8 cellular contexts compared by ENCODE assay signal in genomic region chr1:151281225-151281968, GRCh38. TPM values are rescaled to one million over a fixed set of nuclear protein-coding genes. Genes with fewer than 3 reads are reported as not detected.
DNase-seq lines count a peak whose midpoint lies in the region; ATAC-seq and TF ChIP-seq lines count a peak whose summit lies in the region.

No MANE protein-coding gene starts in this region.

- H4K20me1 ChIP-seq in smooth muscle cell (ENCODE audit: low read depth), result peaks cover 32% of the 10 kb centered on the region

- H3K27ac Mint-ChIP-seq in WTC11, result peak overlapping the region; percentile 100

- peaks cover 15% of the 10 kb centered on the region for H3K36me3 Mint-ChIP-seq in WTC11

- no peaks in the 10 kb centered on the region for H3K9me3 ChIP-seq in smooth muscle cell (replicated peaks; ENCODE audit: low read depth)

- peaks cover 15% of the 10 kb centered on the region for H3K4me1 Mint-ChIP-seq in WTC11

- peaks cover 4% of the 10 kb centered on the region; the same call in 1 of the 2 replicates for H3K27me3 Mint-ChIP-seq in WTC11 (ENCODE audit: low read depth)

- H3K4me3 ChIP-seq in cardiac fibroblast (replicated peaks in 1 of 2; ENCODE audit: low read depth in 2 of 2, low read length in 2 of 2) (peak overlapping the region; percentile 84 to 90), smooth muscle cell (peak overlapping the region; percentile 84)

- peaks cover 13% of the 10 kb centered on the region for H3K4me1 ChIP-seq in smooth muscle cell (ENCODE audit: low read depth)

- H3K36me3 ChIP-seq in smooth muscle cell (ENCODE audit: low read depth), result no peaks in the 10 kb centered on the region

- H3K9ac ChIP-seq in smooth muscle cell (ENCODE audit: low read depth), result peak overlapping the region; percentile 89

- H2AFZ ChIP-seq in smooth muscle cell (ENCODE audit: low read depth), result no peak overlapping the region

- 1% methylated on average over 47 of the region's 48 CpGs for WGBS in smooth muscle cell (ENCODE audit: low lambda C conversion rate)

- no peaks in the 10 kb centered on the region for H3K27me3 ChIP-seq in smooth muscle cell (ENCODE audit: low read depth)

- no peaks in the 10 kb centered on the region for H3K9me3 Mint-ChIP-seq in WTC11

- peak; percentile 98 for DNase-seq in ACHN
- peak; percentile 97 for DNase-seq in NCI-H2227 treated with DMSO at 0.1 percent for 48 hours (lab: John Stamatoyannopoulos, UW)
- DNase-seq in WTC11 (ENCODE audit: low spot score), result peak; percentile 96
- peak; percentile 99 for DNase-seq in cardiac fibroblast (ENCODE audit: low read depth in 2 of 2)
- DNase-seq in iPS-NIHi7 (ENCODE audit: extremely low spot score), result peak; percentile 95
- peak; percentile 96 for DNase-seq in smooth muscle cell (lab: John Stamatoyannopoulos, UW; ENCODE audit: unreplicated experiment)

- peaks cover 22% of the 10 kb centered on the region for H3K79me2 ChIP-seq in smooth muscle cell (ENCODE audit: low read depth)

- ATAC-seq in GM18907 (IDR thresholded peaks at IDR 0.05; ENCODE audit: unreplicated experiment) (peak; percentile 35), HG03159 (IDR thresholded peaks at IDR 0.05; ENCODE audit: unreplicated experiment) (peak; percentile 33), WTC11 (peak; percentile 36)

- peak; percentile 38; the same call in 1 of the 2 replicates for TF ChIP-seq CTCF in WTC11 (IDR thresholded peaks at IDR 0.05)
- TF ChIP-seq CTCF in cardiac fibroblast (IDR thresholded peaks at IDR 0.05; ENCODE audit: low read depth, low read length), result peak; percentile 16
- TF ChIP-seq CTCF in smooth muscle cell (IDR thresholded peaks at IDR 0.05; ENCODE audit: borderline replicate concordance, insufficient read depth, poor library complexity, severe bottlenecking), result peak; percentile 4

- peak overlapping the region; percentile 93 for H3K27ac ChIP-seq in smooth muscle cell (ENCODE audit: low read depth)

- in situ Hi-C loops in ACHN (cut with HindIII; ENCODE audit: low pct_ligation_motif_present, low pct_unique_long_range_greater_than_20kb, low sequenced_read_pairs), result no loop called here

- CTCF ChIA-PET in WTC11 (lab: Charles Lee), result interaction anchor here (0.5 to 2.0 kb wide), 18 partner anchors 16 to 312 kb away, joined by 3 to 15 read pairs (median 3); partner anchors contain the start of genes PI4KB, PSMD4, TNFAIP8L2 and VPS72

- H3K4me2 ChIP-seq in smooth muscle cell, result peak overlapping the region; percentile 79

- no peaks in the 10 kb centered on the region for H3F3A ChIP-seq in smooth muscle cell (ENCODE audit: low read depth)

- POLR2A ChIA-PET in WTC11 (lab: Charles Lee), result interaction anchor here (0.6 to 2.9 kb wide), 21 partner anchors 9 to 182 kb away, joined by 3 to 23 read pairs (median 4); partner anchors contain the start of genes PI4KB, PSMB4, PSMD4 and VPS72

- H3K4me3 Mint-ChIP-seq in WTC11, result peak overlapping the region; percentile 96

TF ChIP-seq in WTC11, 78 proteins besides CTCF, POLR2A, EP300 and RAD21 (continues in another document):
- TF ChIP-seq ZNF423 (CRISPR knock-in tag; IDR thresholded peaks at IDR 0.05) (no peak), JUN (CRISPR knock-in tag; IDR thresholded peaks at IDR 0.05) (0 out of 2 replicates have a peak, but pooled peaks have one; percentile 39), AR (CRISPR knock-in tag; IDR thresholded peaks at IDR 0.05) (0 out of 2 replicates have a peak, but pooled peaks have one; percentile 7), ZBTB43 (CRISPR knock-in tag; IDR thresholded peaks at IDR 0.05) (peak; percentile 80; the same call in 1 of the 2 replicates), E2F4 (CRISPR knock-in tag; IDR thresholded peaks at IDR 0.05; ENCODE audit: borderline replicate concordance, low read depth) (peak; percentile 70; the same call in 1 of the 2 replicates), GABPB1 (CRISPR knock-in tag; IDR thresholded peaks at IDR 0.05) (peak; percentile 90), TEAD1 (CRISPR knock-in tag; IDR thresholded peaks at IDR 0.05) (0 out of 2 replicates have a peak, but pooled peaks have one; percentile 50), SP1 (CRISPR knock-in tag; conservative IDR thresholded peaks at IDR 0.05) (peak; percentile 97), ARID4B (CRISPR knock-in tag; IDR thresholded peaks at IDR 0.05; ENCODE audit: borderline replicate concordance) (peak; percentile 66; the same call in 1 of the 2 replicates)

RNA-seq across cellular contexts. Expression of gene ZNF687, which starts 0.7 kb away (rescaled TPM):
- total RNA-seq in WTC11 (2021) (54.1 to 56.8 TPM (median 55.1 TPM) in 3 replicates), smooth muscle cell (10.7 and 13.1 TPM in 2 replicates)
- polyA plus RNA-seq in smooth muscle cell, result 2.4 and 4.2 TPM in 2 replicates

RNA-seq across cellular contexts. Expression of gene PSMD4, which starts 26.9 kb away (rescaled TPM):
- total RNA-seq in WTC11 (2021), result 184 to 202 TPM (median 186 TPM) in 3 replicates
- total RNA-seq in smooth muscle cell, result 97.2 and 109 TPM in 2 replicates
- polyA plus RNA-seq in smooth muscle cell, result 192 and 198 TPM in 2 replicates

RNA-seq across cellular contexts. Expression of gene PI4KB, which starts 45.8 kb away (rescaled TPM):
- total RNA-seq in WTC11 (2021) (25.6 to 33.6 TPM (median 30.5 TPM) in 3 replicates), smooth muscle cell (28.0 and 32.2 TPM in 2 replicates)
- 46.7 and 58.7 TPM in 2 replicates for polyA plus RNA-seq in smooth muscle cell

Comparison
In these comparisons a context has a peak if more than half of its experiments do, and no peak if none do; other contexts are left out.
1. Peak in every context shown above with its lines: DNase-seq, ATAC-seq, H3K4me3 ChIP-seq and H3K27ac ChIP-seq.